In genomic region chr16:74767749-74768148, GRCh38 we compare ENCODE assay signal across 2 cellular contexts.
TF ChIP-seq lines count a peak whose summit lies in the region.

No MANE protein-coding gene starts in this region.

TF ChIP-seq in GM23338, 12 proteins besides CTCF, POLR2A, EP300 and RAD21:
- TF ChIP-seq ZNF462 (CRISPR knock-in tag; IDR thresholded peaks at IDR 0.05) (no peak), POLR2AphosphoS5 (IDR thresholded peaks at IDR 0.05; ENCODE audit: low read depth) (no peak), ETS1 (IDR thresholded peaks at IDR 0.05) (no peak), NANOG (IDR thresholded peaks at IDR 0.05; ENCODE audit: borderline replicate concordance) (no peak), ZNF331 (CRISPR knock-in tag; IDR thresholded peaks at IDR 0.05; ENCODE audit: low read depth) (no peak), ZNF114 (CRISPR knock-in tag; IDR thresholded peaks at IDR 0.05) (no peak), STAT1 (IDR thresholded peaks at IDR 0.05; ENCODE audit: unreplicated experiment) (no peak), REST (IDR thresholded peaks at IDR 0.05; ENCODE audit: unreplicated experiment) (no peak), EZH2 (IDR thresholded peaks at IDR 0.05; ENCODE audit: low read depth, unreplicated experiment) (no peak), JUNB (IDR thresholded peaks at IDR 0.05; ENCODE audit: unreplicated experiment) (no peak), CREB1 (CRISPR knock-in tag; IDR thresholded peaks at IDR 0.05; ENCODE audit: low read depth) (no peak), EZH2phosphoT487 (IDR thresholded peaks at IDR 0.05; ENCODE audit: unreplicated experiment) (no peak)
TF ChIP-seq in GM23338: peak in this region for 0.

TF ChIP-seq in H1, 55 proteins besides CTCF, POLR2A, EP300 and RAD21:
- TF ChIP-seq PHF8 (conservative IDR thresholded peaks at IDR 0.05; ENCODE audit: low read depth, low read length) (no peak), CHD2 (IDR thresholded peaks at IDR 0.05; ENCODE audit: low read length) (no peak), ATF3 (IDR thresholded peaks at IDR 0.05; ENCODE audit: insufficient read depth, low read depth, low read length) (no peak), RXRA (IDR thresholded peaks at IDR 0.05; ENCODE audit: insufficient read depth, low read depth, low read length) (no peak), SRF (IDR thresholded peaks at IDR 0.05; ENCODE audit: low read depth, low read length) (no peak), GTF2F1 (IDR thresholded peaks at IDR 0.05; ENCODE audit: borderline replicate concordance, low read depth, low read length) (no peak), SP4 (IDR thresholded peaks at IDR 0.05; ENCODE audit: low read length) (no peak)
TF ChIP-seq in H1: peak in this region for 0.
